ENCODE assay signal across 2 cellular contexts in genomic region chr20:63854766-63855362, GRCh38.
TF ChIP-seq lines count a peak whose summit lies in the region.

No MANE protein-coding gene starts in this region.

TF ChIP-seq in IMR-90, 13 proteins besides CTCF, POLR2A, EP300 and RAD21:
- TF ChIP-seq SMC3 (IDR thresholded peaks at IDR 0.05; ENCODE audit: low read depth, low read length) (no peak), CEBPB (IDR thresholded peaks at IDR 0.05; ENCODE audit: low read depth, low read length) (no peak), CHD1 (IDR thresholded peaks at IDR 0.05; ENCODE audit: low read depth, low read length) (no peak), MAZ (IDR thresholded peaks at IDR 0.05; ENCODE audit: borderline replicate concordance, low read depth, low read length) (no peak), RFX5 (IDR thresholded peaks at IDR 0.05; ENCODE audit: low read depth, low read length) (no peak), FOS (IDR thresholded peaks at IDR 0.05; ENCODE audit: low read depth, low read length) (no peak), ELK1 (IDR thresholded peaks at IDR 0.05; ENCODE audit: borderline replicate concordance, low read depth, low read length) (no peak), MXI1 (IDR thresholded peaks at IDR 0.05; ENCODE audit: borderline replicate concordance, low read depth, low read length) (no peak), RCOR1 (IDR thresholded peaks at IDR 0.05; ENCODE audit: insufficient replicate concordance, low read length) (no peak), NFE2L2 (IDR thresholded peaks at IDR 0.05; ENCODE audit: low read depth, low read length) (no peak), BHLHE40 (IDR thresholded peaks at IDR 0.05; ENCODE audit: low read depth, low read length) (no peak), USF2 (IDR thresholded peaks at IDR 0.05; ENCODE audit: low read depth, low read length) (no peak), MAFK (IDR thresholded peaks at IDR 0.05; ENCODE audit: low read depth, low read length) (no peak)

TF ChIP-seq in HepG2, 621 proteins besides CTCF, POLR2A, EP300 and RAD21 (continues in another document):
- TF ChIP-seq HNRNPLL (IDR thresholded peaks at IDR 0.05; ENCODE audit: low read depth, low read length, poor library complexity, severe bottlenecking): no peak
- no peak for TF ChIP-seq SIX1 (CRISPR knock-in tag; IDR thresholded peaks at IDR 0.05; ENCODE audit: borderline replicate concordance)
- no peak for TF ChIP-seq ZNF260 (CRISPR knock-in tag; IDR thresholded peaks at IDR 0.05; ENCODE audit: borderline replicate concordance, low read depth)
- no peak for TF ChIP-seq BCLAF1 (IDR thresholded peaks at IDR 0.05)
- TF ChIP-seq ZNF747 (CRISPR knock-in tag; IDR thresholded peaks at IDR 0.05; ENCODE audit: borderline replicate concordance): peak; percentile 70
- no peak for TF ChIP-seq ZBTB43 (CRISPR knock-in tag; conservative IDR thresholded peaks at IDR 0.05)
- TF ChIP-seq PHF21A (CRISPR knock-in tag; IDR thresholded peaks at IDR 0.05): peak; percentile 44; the same call in 1 of the 2 replicates
- no peak for TF ChIP-seq SMARCC2 (IDR thresholded peaks at IDR 0.05)
- TF ChIP-seq ZFP90 (CRISPR knock-in tag; IDR thresholded peaks at IDR 0.05; ENCODE audit: borderline replicate concordance): no peak; the same call in 1 of the 2 replicates
- TF ChIP-seq YEATS4 (CRISPR knock-in tag; IDR thresholded peaks at IDR 0.05; ENCODE audit: borderline replicate concordance): no peak
- TF ChIP-seq ZNF775 (CRISPR knock-in tag; IDR thresholded peaks at IDR 0.05; ENCODE audit: borderline replicate concordance): peak; percentile 51; the same call in 1 of the 2 replicates
- no peak for TF ChIP-seq MAF1 (CRISPR knock-in tag; IDR thresholded peaks at IDR 0.05; ENCODE audit: borderline replicate concordance)
- TF ChIP-seq ZNF230 (CRISPR knock-in tag; IDR thresholded peaks at IDR 0.05): no peak; the same call in 1 of the 2 replicates
- no peak for TF ChIP-seq ZNF652 (CRISPR knock-in tag; IDR thresholded peaks at IDR 0.05; ENCODE audit: borderline replicate concordance, low read depth)
- no peak for TF ChIP-seq ZNF33A (CRISPR knock-in tag; IDR thresholded peaks at IDR 0.05; ENCODE audit: borderline replicate concordance)
- no peak for TF ChIP-seq PAXIP1 (CRISPR knock-in tag; conservative IDR thresholded peaks at IDR 0.05)
- no peak for TF ChIP-seq ZNF597 (CRISPR knock-in tag; IDR thresholded peaks at IDR 0.05)
- no peak for TF ChIP-seq ZBTB33 (CRISPR knock-in tag; IDR thresholded peaks at IDR 0.05)
- 0 out of 2 replicates have a peak, but pooled peaks have one; percentile 52 for TF ChIP-seq HNRNPL (IDR thresholded peaks at IDR 0.05; ENCODE audit: low read depth, low read length)
- TF ChIP-seq ZNF414 (CRISPR knock-in tag; IDR thresholded peaks at IDR 0.05): peak; percentile 35; the same call in 1 of the 2 replicates
- no peak for TF ChIP-seq NFAT5 (CRISPR knock-in tag; IDR thresholded peaks at IDR 0.05)
- TF ChIP-seq ZNF567 (CRISPR knock-in tag; IDR thresholded peaks at IDR 0.05; ENCODE audit: borderline replicate concordance): peak; percentile 33; the same call in 1 of the 2 replicates
- TF ChIP-seq ZNF10 (CRISPR knock-in tag; IDR thresholded peaks at IDR 0.05; ENCODE audit: borderline replicate concordance, low read depth): no peak
- TF ChIP-seq ZUFSP (CRISPR knock-in tag; IDR thresholded peaks at IDR 0.05; ENCODE audit: borderline replicate concordance): no peak
- TF ChIP-seq TCF7 (IDR thresholded peaks at IDR 0.05; ENCODE audit: low read depth): no peak
- TF ChIP-seq SP5 (CRISPR knock-in tag; IDR thresholded peaks at IDR 0.05; ENCODE audit: borderline replicate concordance, low read depth): peak; percentile 24; the same call in 1 of the 2 replicates
- TF ChIP-seq ZNF879 (CRISPR knock-in tag; IDR thresholded peaks at IDR 0.05): peak; percentile 73; the same call in 1 of the 2 replicates
